9 cellular contexts compared by ENCODE assay signal in genomic region chr6:82006027-82006738, GRCh38.
DNase-seq lines count a peak whose midpoint lies in the region; ATAC-seq, FAIRE-seq and TF ChIP-seq lines count a peak whose summit lies in the region.
"Had no signal": no experiment of that assay in that cellular context is flagged by ENCODE, and none has a peak within 500 bp of the region (broad histone marks: within the 10 kb centered on the region; RNA-seq: fewer than 3 reads in every experiment).

No MANE protein-coding gene starts in this region.

- CTCF ChIA-PET in GM12878 (lab: Yijun Ruan, JAX) = interaction anchor here (0.7 to 5.4 kb wide), 35 partner anchors 9 to 1400 kb away, joined by 3 to 41 read pairs (median 4); partner anchors contain the start of gene TENT5A

- no peaks in the 10 kb centered on the region for H3K36me3 ChIP-seq in GM12878 (ENCODE audit: control insufficient read depth in 2 of 2, insufficient read depth in 2 of 2, low read length in 1 of 2)
- H3K36me3 ChIP-seq in right lobe of liver = no peaks in the 10 kb centered on the region
- H3K36me3 ChIP-seq: BLaER1 treated with 17β-estradiol and CSF1 and Interleukin-3, amounts not matched to agents 10 nM and 100 nM had no signal

- ATAC-seq in GM12878 (peak; percentile 95), right lobe of liver (peak; percentile 69 to 83 (median 78))

- TF ChIP-seq EP300 in GM12878 (IDR thresholded peaks at IDR 0.05; ENCODE audit: borderline replicate concordance in 1 of 2, control insufficient read depth in 1 of 2, low read depth in 2 of 2, low read length in 2 of 2) = no peak

- intact Hi-C loops in GM12878 (cut with micrococcal nuclease; ENCODE audit: unreplicated experiment) = loop anchor here (5.0 to 10.0 kb wide), 2 partner anchors 254 to 1791 kb away; partner anchors contain the start of gene TENT5A
- intact Hi-C loops in right lobe of liver (cut with DNase I) = no loop called here

- BruUV-seq in GM12878 (replicated peaks; lab: Mats Ljungman, UMichigan) = no TSS peak

- TF ChIP-seq CTCF in GM12878 (IDR thresholded peaks at IDR 0.05 in 2 of 3, conservative IDR thresholded peaks at IDR 0.05 in 1 of 3; ENCODE audit: control insufficient read depth in 2 of 3, extremely low read depth in 1 of 3, insufficient read depth in 1 of 3, low read depth in 3 of 3, low read length in 3 of 3) (peak; percentile 55 to 62 (median 60)), right lobe of liver (IDR thresholded peaks at IDR 0.05) (peak; percentile 50 to 63 (median 53))

- RAD21 ChIA-PET in GM12878 (lab: Charles Lee; ENCODE audit: unreplicated experiment) = interaction anchor here (0.7 to 3.2 kb wide), 28 partner anchors 8 to 1900 kb away, joined by 3 to 27 read pairs (median 4); partner anchors contain the start of genes BCKDHB and TENT5A

- no peaks in the 10 kb centered on the region for H3K4me1 ChIP-seq in GM12878 (ENCODE audit: control insufficient read depth, insufficient read depth, low read length)
- H3K4me1 ChIP-seq in right lobe of liver = no peaks in the 10 kb centered on the region
- H3K4me1 ChIP-seq: BLaER1 treated with 17β-estradiol and CSF1 and Interleukin-3, amounts not matched to agents 10 nM and 100 nM had no signal

- no peak overlapping the region for H2AFZ ChIP-seq in GM12878 (ENCODE audit: control insufficient read depth, low read depth, low read length)

- H3K9ac ChIP-seq in GM12878 (ENCODE audit: control insufficient read depth, insufficient read depth, low read length) = no peak overlapping the region
- H3K9ac ChIP-seq: BLaER1 treated with 17β-estradiol and CSF1 and Interleukin-3, amounts not matched to agents 10 nM and 100 nM had no signal

- H3K9me3 ChIP-seq in GM12878 (replicated peaks; ENCODE audit: control insufficient read depth, insufficient read depth, low read length) (no peaks in the 10 kb centered on the region; the same call in 1 of the 3 replicates), right lobe of liver (no peaks in the 10 kb centered on the region)

- peak; percentile 14 for DNase-seq in NCI-H1694 (lab: John Stamatoyannopoulos, UW)
- no peak for DNase-seq in NCI-H1694 treated with DMSO at 0.1 percent for 48 hours (lab: John Stamatoyannopoulos, UW)
- peak; percentile 36 for DNase-seq in H4 (ENCODE audit: low spot score)
- peak; percentile 72 for DNase-seq in M059J (ENCODE audit: low read depth)
- DNase-seq in GM12878 (ENCODE audit: low read depth, low spot score) = no peak
- peak in 1 of 3 donors; percentile 37 for DNase-seq in right lobe of liver
- no peak for DNase-seq in NCI-H526 treated with DMSO at 0.1 percent for 48 hours (lab: John Stamatoyannopoulos, UW)
- DNase-seq in G401 (ENCODE audit: low spot score) = no peak

- H3K79me2 ChIP-seq in GM12878 (ENCODE audit: control insufficient read depth, insufficient read depth, low read length) = no peaks in the 10 kb centered on the region

- H3K27ac ChIP-seq in GM12878 (ENCODE audit: control insufficient read depth, insufficient read depth) (no peak overlapping the region), right lobe of liver (no peak overlapping the region)
- H3K27ac ChIP-seq: BLaER1 treated with 17β-estradiol and CSF1 and Interleukin-3, amounts not matched to agents 10 nM and 100 nM had no signal

- no peaks in the 10 kb centered on the region for H4K20me1 ChIP-seq in GM12878 (ENCODE audit: control insufficient read depth, insufficient read depth)
- H4K20me1 ChIP-seq: BLaER1 treated with 17β-estradiol and CSF1 and Interleukin-3, amounts not matched to agents 10 nM and 100 nM had no signal

- 39% methylated on average over 5 of the region's 5 CpGs for WGBS in GM12878 (ENCODE audit: insufficient coverage, insufficient replicate concordance, low lambda C conversion rate, missing lambda C conversion rate)
- 18% methylated on average over 3 of the region's 5 CpGs for WGBS in right lobe of liver (ENCODE audit: insufficient coverage, low coverage, low lambda C conversion rate, missing lambda C conversion rate)

- no peak for FAIRE-seq in GM12878 (lab: Jason Lieb, UNC)

- in situ Hi-C loops in GM12878 (cut with MboI) = loop anchor here (25.0 kb wide), 2 partner anchors 1394 to 1794 kb away; no protein-coding TSS in a partner anchor
- in situ Hi-C loops in G401 (cut with HindIII; ENCODE audit: low sequenced_read_pairs) = no loop called here

- no peak for TF ChIP-seq POLR2A in GM12878 (IDR thresholded peaks at IDR 0.05; ENCODE audit: low read depth, low read length)
- TF ChIP-seq POLR2A in right lobe of liver (IDR thresholded peaks at IDR 0.05) = no peak

- peak; percentile 80 for TF ChIP-seq RAD21 in GM12878 (IDR thresholded peaks at IDR 0.05; ENCODE audit: insufficient read depth, low read depth, low read length)

- H3K4me2 ChIP-seq in GM12878 (ENCODE audit: control insufficient read depth, insufficient read depth) = no peak overlapping the region
- H3K4me2 ChIP-seq: BLaER1 treated with 17β-estradiol and CSF1 and Interleukin-3, amounts not matched to agents 10 nM and 100 nM had no signal

- H3K4me3 ChIP-seq in GM12878 = no peak overlapping the region
- no peak overlapping the region for H3K4me3 ChIP-seq in right lobe of liver
- H3K4me3 ChIP-seq: BLaER1 treated with 17β-estradiol and CSF1 and Interleukin-3, amounts not matched to agents 10 nM and 100 nM had no signal

- no peaks in the 10 kb centered on the region for H3K27me3 ChIP-seq in GM12878 (replicated peaks in 1 of 2; ENCODE audit: control insufficient read depth in 2 of 2, insufficient read depth in 2 of 2, low read length in 1 of 2)
- H3K27me3 ChIP-seq in right lobe of liver = no peaks in the 10 kb centered on the region
- H3K27me3 ChIP-seq: BLaER1 treated with 17β-estradiol and CSF1 and Interleukin-3, amounts not matched to agents 10 nM and 100 nM had no signal

- SMC1A ChIA-PET in GM12878 (lab: Charles Lee; ENCODE audit: uncharacterized antibody, unreplicated experiment) = interaction anchor here (0.8 to 4.1 kb wide), 36 partner anchors 8 to 1400 kb away, joined by 3 to 25 read pairs (median 4); partner anchors contain the start of gene TENT5A

- POLR2A ChIA-PET in GM12878 (lab: Charles Lee) = interaction anchor here (0.6 to 1.0 kb wide), 2 partner anchors 233 to 274 kb away, joined by 3 to 4 read pairs; no protein-coding TSS in a partner anchor

TF ChIP-seq in GM12878, 131 proteins besides CTCF, POLR2A, EP300 and RAD21 (continues in another document):
- TF ChIP-seq SP1 (IDR thresholded peaks at IDR 0.05; ENCODE audit: low read depth, low read length) = no peak
- no peak for TF ChIP-seq GATAD2B (conservative IDR thresholded peaks at IDR 0.05; ENCODE audit: low read depth)
- no peak for TF ChIP-seq ZNF24 (IDR thresholded peaks at IDR 0.05)
- no peak for TF ChIP-seq RBBP5 (conservative IDR thresholded peaks at IDR 0.05)
- TF ChIP-seq ZNF687 (IDR thresholded peaks at IDR 0.05) = no peak
- no peak for TF ChIP-seq CBX3 (IDR thresholded peaks at IDR 0.05; ENCODE audit: borderline replicate concordance, low read depth)
- no peak for TF ChIP-seq EGR1 (IDR thresholded peaks at IDR 0.05; ENCODE audit: borderline replicate concordance in 1 of 2, low read depth in 2 of 2, low read length in 2 of 2)
- peak; percentile 81 for TF ChIP-seq SMARCA5 (IDR thresholded peaks at IDR 0.05)
- TF ChIP-seq ASH2L (IDR thresholded peaks at IDR 0.05; ENCODE audit: borderline replicate concordance, low read depth) = no peak
- TF ChIP-seq ZNF384 (IDR thresholded peaks at IDR 0.05; ENCODE audit: borderline replicate concordance, low read depth, low read length) = no peak
- TF ChIP-seq SPI1 (IDR thresholded peaks at IDR 0.05; ENCODE audit: borderline replicate concordance, insufficient read depth, low read depth, low read length) = no peak
- no peak for TF ChIP-seq FOXK2 (IDR thresholded peaks at IDR 0.05)
- no peak for TF ChIP-seq NRF1 (conservative IDR thresholded peaks at IDR 0.05; ENCODE audit: low read depth, low read length)
- no peak for TF ChIP-seq JUND (IDR thresholded peaks at IDR 0.05; ENCODE audit: low read depth, low read length)
- TF ChIP-seq HDGF (IDR thresholded peaks at IDR 0.05) = no peak
- no peak for TF ChIP-seq BCL3 (IDR thresholded peaks at IDR 0.05; ENCODE audit: borderline replicate concordance, insufficient read depth, low read depth, low read length, poor library complexity, severe bottlenecking)

Comparison
In these comparisons a context has a peak if more than half of its experiments do, and no peak if none do; other contexts are left out.
1. DNase-seq: peak in NCI-H1694 (single experiment), H4 (single experiment) and M059J (single experiment); none in NCI-H1694 treated with DMSO at 0.1 percent for 48 hours (single experiment), GM12878 (single experiment), NCI-H526 treated with DMSO at 0.1 percent for 48 hours (single experiment) and G401 (single experiment).